Comparison of ENCODE assay signal across 1 cellular context in genomic region chr2:43165378-43166025, GRCh38.
TF ChIP-seq lines count a peak whose summit lies in the region.

No MANE protein-coding gene starts in this region.

TF ChIP-seq in HepG2, 621 proteins besides CTCF, POLR2A, EP300 and RAD21 (continued from another document):
- peak; percentile 33 for TF ChIP-seq ZNF687 (CRISPR knock-in tag; IDR thresholded peaks at IDR 0.05)
- TF ChIP-seq BCLAF1 (IDR thresholded peaks at IDR 0.05): no peak
- no peak for TF ChIP-seq ZNF83 (CRISPR knock-in tag; IDR thresholded peaks at IDR 0.05; ENCODE audit: borderline replicate concordance)
- no peak for TF ChIP-seq ZNF30 (CRISPR knock-in tag; IDR thresholded peaks at IDR 0.05)
- TF ChIP-seq MAZ (IDR thresholded peaks at IDR 0.05; ENCODE audit: borderline replicate concordance, low read depth, low read length): no peak
- TF ChIP-seq MAZ (CRISPR knock-in tag; IDR thresholded peaks at IDR 0.05; ENCODE audit: low read depth): peak; percentile 24; the same call in 1 of the 2 replicates
- no peak for TF ChIP-seq CHD4 (IDR thresholded peaks at IDR 0.05; ENCODE audit: borderline replicate concordance, low read length)
- TF ChIP-seq ZNF580 (CRISPR knock-in tag; IDR thresholded peaks at IDR 0.05; ENCODE audit: borderline replicate concordance, low read depth): no peak
- TF ChIP-seq ZNF510 (CRISPR knock-in tag; IDR thresholded peaks at IDR 0.05; ENCODE audit: low read depth): no peak
- no peak for TF ChIP-seq MXD1 (CRISPR knock-in tag; IDR thresholded peaks at IDR 0.05)
- TF ChIP-seq RFXANK (CRISPR knock-in tag; IDR thresholded peaks at IDR 0.05): no peak
- no peak for TF ChIP-seq TBP (CRISPR knock-in tag; IDR thresholded peaks at IDR 0.05)
- no peak for TF ChIP-seq XRCC5 (optimal IDR thresholded peaks at IDR 0.05; ENCODE audit: low read length)
- no peak for TF ChIP-seq NCOA1 (CRISPR knock-in tag; IDR thresholded peaks at IDR 0.05)
- no peak for TF ChIP-seq SETDB1 (CRISPR knock-in tag; IDR thresholded peaks at IDR 0.05; ENCODE audit: borderline replicate concordance)
- no peak for TF ChIP-seq NFRKB (IDR thresholded peaks at IDR 0.05)
- no peak for TF ChIP-seq IKZF5 (CRISPR knock-in tag; IDR thresholded peaks at IDR 0.05)
- TF ChIP-seq MTF2 (CRISPR knock-in tag; IDR thresholded peaks at IDR 0.05; ENCODE audit: borderline replicate concordance): no peak
- TF ChIP-seq HOMEZ (CRISPR knock-in tag; IDR thresholded peaks at IDR 0.05; ENCODE audit: low read depth): no peak
- peak; percentile 26; the same call in 1 of the 2 replicates for TF ChIP-seq CCDC6 (CRISPR knock-in tag; IDR thresholded peaks at IDR 0.05)
- TF ChIP-seq TSC22D2 (CRISPR knock-in tag; IDR thresholded peaks at IDR 0.05; ENCODE audit: borderline replicate concordance): no peak
- peak; percentile 41; the same call in 1 of the 2 replicates for TF ChIP-seq ZNF605 (CRISPR knock-in tag; IDR thresholded peaks at IDR 0.05)
- no peak for TF ChIP-seq FOXP1 (IDR thresholded peaks at IDR 0.05)
- TF ChIP-seq FOXP1 (CRISPR knock-in tag; IDR thresholded peaks at IDR 0.05): no peak
- no peak for TF ChIP-seq MIXL1 (CRISPR knock-in tag; IDR thresholded peaks at IDR 0.05)
- TF ChIP-seq HOXA3 (CRISPR knock-in tag; IDR thresholded peaks at IDR 0.05): no peak
- TF ChIP-seq CHCHD3 (CRISPR knock-in tag; IDR thresholded peaks at IDR 0.05): no peak
- no peak for TF ChIP-seq ZNF543 (CRISPR knock-in tag; IDR thresholded peaks at IDR 0.05)
- peak; percentile 86 for TF ChIP-seq ZNF740 (CRISPR knock-in tag; IDR thresholded peaks at IDR 0.05)
- no peak for TF ChIP-seq CENPX (CRISPR knock-in tag; IDR thresholded peaks at IDR 0.05)
- TF ChIP-seq ZMYM3 (CRISPR knock-in tag; IDR thresholded peaks at IDR 0.05): no peak
- no peak for TF ChIP-seq LCORL (IDR thresholded peaks at IDR 0.05)
- no peak for TF ChIP-seq LCORL (CRISPR knock-in tag; IDR thresholded peaks at IDR 0.05)
- no peak for TF ChIP-seq ESRRA (CRISPR knock-in tag; IDR thresholded peaks at IDR 0.05; ENCODE audit: low read depth)
- no peak for TF ChIP-seq SOX6 (IDR thresholded peaks at IDR 0.05)
- TF ChIP-seq SOX6 (CRISPR knock-in tag; IDR thresholded peaks at IDR 0.05): no peak
- TF ChIP-seq ZKSCAN5 (CRISPR knock-in tag; IDR thresholded peaks at IDR 0.05): no peak
- no peak for TF ChIP-seq ZNF451 (CRISPR knock-in tag; IDR thresholded peaks at IDR 0.05)
- peak; percentile 28; the same call in 1 of the 2 replicates for TF ChIP-seq SMC3 (IDR thresholded peaks at IDR 0.05; ENCODE audit: low read length)
- 0 out of 2 replicates have a peak, but pooled peaks have one; percentile 44 for TF ChIP-seq CC2D1A (CRISPR knock-in tag; IDR thresholded peaks at IDR 0.05)
- no peak for TF ChIP-seq ZNF337 (CRISPR knock-in tag; IDR thresholded peaks at IDR 0.05; ENCODE audit: borderline replicate concordance, low read depth)
- TF ChIP-seq GLI4 (CRISPR knock-in tag; IDR thresholded peaks at IDR 0.05; ENCODE audit: borderline replicate concordance): no peak
- TF ChIP-seq NKX3-1 (CRISPR knock-in tag; IDR thresholded peaks at IDR 0.05): no peak
- no peak for TF ChIP-seq FOSL1 (CRISPR knock-in tag; IDR thresholded peaks at IDR 0.05; ENCODE audit: borderline replicate concordance)
- no peak for TF ChIP-seq DDIT3 (CRISPR knock-in tag; IDR thresholded peaks at IDR 0.05)
- no peak for TF ChIP-seq GMEB2 (CRISPR knock-in tag; IDR thresholded peaks at IDR 0.05; ENCODE audit: low read depth)
- TF ChIP-seq NFIB (CRISPR knock-in tag; IDR thresholded peaks at IDR 0.05; ENCODE audit: borderline replicate concordance): no peak
- TF ChIP-seq PHB2 (IDR thresholded peaks at IDR 0.05; ENCODE audit: partially characterized antibody): no peak
- TF ChIP-seq TFE3 (CRISPR knock-in tag; IDR thresholded peaks at IDR 0.05): no peak
TF ChIP-seq in HepG2: peak in this region for 9.
